ENCODE assay signal across 15 cellular contexts in the genomic region with DNA sequence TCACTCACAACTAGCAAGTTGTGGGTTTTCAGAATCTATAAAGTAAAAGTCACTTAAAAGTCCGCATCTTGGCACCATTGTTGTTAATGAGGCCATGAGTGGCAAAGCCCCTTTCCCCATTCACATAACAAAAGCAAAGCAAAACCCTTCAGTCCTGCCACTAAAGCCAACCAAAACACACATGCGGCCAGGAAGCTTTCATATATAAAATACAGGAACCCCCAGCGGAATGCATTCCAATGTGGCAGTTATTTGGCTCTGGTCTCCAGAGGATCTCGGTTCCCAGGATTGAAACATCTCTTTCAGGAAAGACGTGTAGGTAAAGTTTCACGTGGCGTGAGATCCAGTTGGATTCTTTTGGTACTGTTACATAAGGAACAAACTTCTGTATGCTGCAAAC.
"Had no signal": no experiment of that assay in that cellular context is flagged by ENCODE, and none has a peak within 500 bp of the region (broad histone marks: within the 10 kb centered on the region; RNA-seq: fewer than 3 reads in every experiment).

No MANE protein-coding gene starts in this region.

- DNase-seq: activated CD4-positive, alpha-beta T cell treated with anti-CD3 and anti-CD28 coated beads for 4 hours; activated gamma-delta T cell; amniotic stem cell; body of pancreas; central memory CD4-positive, alpha-beta T cell; effector memory CD8-positive, alpha-beta T cell; heart left ventricle; SHP77; stimulated activated CD4-positive, alpha-beta T cell treated with anti-CD3 and anti-CD28 coated beads, Interleukin-2, amount 100 ng/mL, for 48 hours; stimulated activated naive B cell treated with anti-CD40 and anti-IgM and Interleukin-4, amounts not matched to agents 10 μg/mL and 1 μg/mL and 100 μg/mL, for 72 hours; substantia nigra; transverse colon had no signal

- H3K27ac Mint-ChIP-seq: activated naive CD8-positive, alpha-beta T cell; effector memory CD8-positive, alpha-beta T cell; mesothelial cell of epicardium; stimulated activated naive B cell treated with anti-CD40 and anti-IgM and Interleukin-4, amounts not matched to agents 10 μg/mL and 1 μg/mL and 100 μg/mL, for 72 hours had no signal

- H3K9me3 Mint-ChIP-seq: effector memory CD8-positive, alpha-beta T cell; mesothelial cell of epicardium; stimulated activated naive B cell treated with anti-CD40 and anti-IgM and Interleukin-4, amounts not matched to agents 10 μg/mL and 1 μg/mL and 100 μg/mL, for 72 hours had no signal

- H3K4me3 ChIP-seq: body of pancreas, heart left ventricle, transverse colon had no signal

- H3K27ac ChIP-seq: body of pancreas, epithelial cell of prostate had no signal

- H3K36me3 ChIP-seq: heart left ventricle, transverse colon had no signal

- H3K9me3 ChIP-seq: body of pancreas, transverse colon had no signal

- H3K36me3 Mint-ChIP-seq: activated naive CD8-positive, alpha-beta T cell; mesothelial cell of epicardium had no signal

- H3K4me3 Mint-ChIP-seq: activated naive CD8-positive, alpha-beta T cell; effector memory CD8-positive, alpha-beta T cell; mesothelial cell of epicardium; stimulated activated naive B cell treated with anti-CD40 and anti-IgM and Interleukin-4, amounts not matched to agents 10 μg/mL and 1 μg/mL and 100 μg/mL, for 72 hours had no signal

- H3K27me3 Mint-ChIP-seq: activated naive CD8-positive, alpha-beta T cell; effector memory CD8-positive, alpha-beta T cell; stimulated activated naive B cell treated with anti-CD40 and anti-IgM and Interleukin-4, amounts not matched to agents 10 μg/mL and 1 μg/mL and 100 μg/mL, for 72 hours had no signal

- H3K27me3 ChIP-seq: body of pancreas, heart left ventricle, transverse colon had no signal
